8 cellular contexts compared by ENCODE assay signal in genomic region chr7:25098096-25099046, GRCh38. TPM values are rescaled to one million over a fixed set of nuclear protein-coding genes. Genes with fewer than 3 reads are reported as not detected.
DNase-seq lines count a peak whose midpoint lies in the region; ATAC-seq and TF ChIP-seq lines count a peak whose summit lies in the region.

No MANE protein-coding gene starts in this region.

- peak; percentile 91 for TF ChIP-seq CTCF in Calu3 (IDR thresholded peaks at IDR 0.05; ENCODE audit: unreplicated experiment)
- TF ChIP-seq CTCF in Loucy (conservative IDR thresholded peaks at IDR 0.05; ENCODE audit: low read length) = peak; percentile 97
- TF ChIP-seq CTCF in SK-N-SH (IDR thresholded peaks at IDR 0.05) = peak; percentile 100
- TF ChIP-seq CTCF in psoas muscle (IDR thresholded peaks at IDR 0.05) = peak; percentile 84

- H3K4me2 ChIP-seq in Loucy (ENCODE audit: low read depth, low read length, poor library complexity, severe bottlenecking) (no peak overlapping the region), SK-N-SH (no peak overlapping the region)

- no peak overlapping the region for H3K9ac ChIP-seq in Loucy (ENCODE audit: low read depth, low read length, poor library complexity, severe bottlenecking)
- no peak overlapping the region for H3K9ac ChIP-seq in SK-N-SH

- H3K27me3 ChIP-seq in Loucy (ENCODE audit: insufficient read depth, low read length, poor library complexity, severe bottlenecking) (no peaks in the 10 kb centered on the region), SK-N-SH (ENCODE audit: insufficient read depth) (no peaks in the 10 kb centered on the region), psoas muscle (ENCODE audit: insufficient read depth in 3 of 3, low read length in 2 of 3) (peaks cover 0 to 3% (median 0%) of the 10 kb centered on the region in 3 donors)

- H4K20me1 ChIP-seq in Loucy (ENCODE audit: insufficient read depth, low read length, poor library complexity, severe bottlenecking) (no peaks in the 10 kb centered on the region), SK-N-SH (ENCODE audit: insufficient read depth) (no peaks in the 10 kb centered on the region)

- intact Hi-C loops in Calu3 (cut with micrococcal nuclease; ENCODE audit: unreplicated experiment) (loop anchor here (1.0 to 10.0 kb wide), 4 partner anchors 214 to 696 kb away; no protein-coding TSS in a partner anchor), cardiac septum (cut with DNase I) (no loop called here), psoas muscle (cut with DNase I) (loop anchor here in 1 of 2 donors (5.0 to 10.0 kb wide), 2 partner anchors 114 to 286 kb away; partner anchors contain the start of gene OSBPL3), posterior vena cava (cut with DNase I) (loop anchor here in 1 of 2 donors (5.0 kb wide), 1 partner anchor 281 kb away; no protein-coding TSS in a partner anchor)

- H2AFZ ChIP-seq in Loucy (ENCODE audit: low read length) = 0 out of 2 replicates have a peak overlapping the region, but pooled peaks have one; percentile 3
- H2AFZ ChIP-seq in SK-N-SH (ENCODE audit: low read depth) = peak overlapping the region; percentile 24

- 18% methylated on average over 11 of the region's 11 CpGs for WGBS in SK-N-SH (ENCODE audit: low lambda C conversion rate)
- WGBS in psoas muscle, 3 donors = 28 to 32% (median 32%) methylated on average over 11 of the region's 11 CpGs

- no TSS peak for BruUV-seq in Calu3 (replicated peaks; lab: Mats Ljungman, UMichigan)

- H3K27me3 Mint-ChIP-seq in Calu3 (ENCODE audit: unreplicated experiment) = no peaks in the 10 kb centered on the region
- H3K27me3 Mint-ChIP-seq in activated naive CD8-positive, alpha-beta T cell treated with anti-CD3 and anti-CD28 coated beads for 36 hours = peaks cover 6% of the 10 kb centered on the region

- POLR2A ChIA-PET in SK-N-SH (lab: Yijun Ruan, JAX) = no interaction called here

- peak; percentile 90 for TF ChIP-seq RAD21 in SK-N-SH (IDR thresholded peaks at IDR 0.05; ENCODE audit: low read length)

- H3K4me1 ChIP-seq in Loucy (ENCODE audit: insufficient read depth, low read length, poor library complexity, severe bottlenecking) (peaks cover 3% of the 10 kb centered on the region), SK-N-SH (ENCODE audit: control insufficient read depth in 1 of 2, insufficient read depth in 2 of 2, low read depth in 1 of 2, low read length in 1 of 2) (peaks cover 0 to 3% of the 10 kb centered on the region in 2 experiments; a peak in 1 of 4 replicates), psoas muscle (no peaks in the 10 kb centered on the region)

- H3K9me3 Mint-ChIP-seq in Calu3 (ENCODE audit: low read depth, unreplicated experiment) = no peaks in the 10 kb centered on the region
- H3K9me3 Mint-ChIP-seq in activated naive CD8-positive, alpha-beta T cell treated with anti-CD3 and anti-CD28 coated beads for 36 hours = no peaks in the 10 kb centered on the region

- CTCF ChIA-PET in Calu3 (lab: Charles Lee) = interaction anchor here (0.6 to 2.2 kb wide), 6 partner anchors 27 to 430 kb away, joined by 3 to 12 read pairs (median 4); partner anchors contain the start of gene CYCS
- CTCF ChIA-PET in SK-N-SH (lab: Yijun Ruan, JAX) = interaction anchor here (0.6 to 14.5 kb wide), 103 partner anchors 9 to 1800 kb away, joined by 3 to 396 read pairs (median 4); partner anchors contain the start of genes CYCS, NPVF, OSBPL3 and PALS2

- no peak overlapping the region for H3K27ac ChIP-seq in SK-N-SH (ENCODE audit: low read depth in 2 of 2, low read length in 1 of 2)
- no peak overlapping the region for H3K27ac ChIP-seq in psoas muscle

- no peaks in the 10 kb centered on the region for H3K36me3 ChIP-seq in Loucy (ENCODE audit: insufficient read depth, low read length)
- H3K36me3 ChIP-seq in SK-N-SH (replicated peaks in 1 of 2; ENCODE audit: control insufficient read depth in 1 of 2, insufficient read depth in 2 of 2, low read length in 1 of 2) = no peaks in the 10 kb centered on the region
- no peaks in the 10 kb centered on the region for H3K36me3 ChIP-seq in psoas muscle (ENCODE audit: insufficient read depth in 1 of 2, low read depth in 1 of 2)

- no peak overlapping the region for H3K27ac Mint-ChIP-seq in Calu3 (ENCODE audit: unreplicated experiment)
- no peak overlapping the region for H3K27ac Mint-ChIP-seq in activated naive CD8-positive, alpha-beta T cell treated with anti-CD3 and anti-CD28 coated beads for 36 hours

- H3F3A ChIP-seq in Loucy (ENCODE audit: low read depth) (no peaks in the 10 kb centered on the region), SK-N-SH (replicated peaks; ENCODE audit: insufficient read depth) (no peaks in the 10 kb centered on the region)

- ATAC-seq in GM21529 (IDR thresholded peaks at IDR 0.05; ENCODE audit: unreplicated experiment) = peak; percentile 70
- ATAC-seq in psoas muscle = peak; percentile 58 to 77 (median 76)

- H3K4me3 ChIP-seq in Loucy (ENCODE audit: low read length, poor library complexity, severe bottlenecking) = no peak overlapping the region
- peak overlapping the region in 1 of 2 experiments; percentile 16; a peak in 1 of 4 replicates for H3K4me3 ChIP-seq in SK-N-SH (ENCODE audit: low read depth in 2 of 2, low read length in 1 of 2)
- no peak overlapping the region for H3K4me3 ChIP-seq in psoas muscle

- DNase-seq in Calu3 (peak; percentile 72), SK-N-SH (peak; percentile 80), cardiac septum (ENCODE audit: low spot score) (peak; percentile 81), psoas muscle (peak in 1 of 2 donors; percentile 25), posterior vena cava (ENCODE audit: low spot score) (no peak)
- peak; percentile 45 for DNase-seq in activated naive CD8-positive, alpha-beta T cell treated with anti-CD3 and anti-CD28 coated beads for 36 hours

- peaks cover 32% of the 10 kb centered on the region for H3K4me1 Mint-ChIP-seq in Calu3 (ENCODE audit: low read depth, unreplicated experiment)
- H3K4me1 Mint-ChIP-seq in activated naive CD8-positive, alpha-beta T cell treated with anti-CD3 and anti-CD28 coated beads for 36 hours = peaks cover 4% of the 10 kb centered on the region

- H3K9me3 ChIP-seq in Loucy (ENCODE audit: insufficient read depth, low read depth, low read length) (no peaks in the 10 kb centered on the region), SK-N-SH (no peaks in the 10 kb centered on the region), psoas muscle (no peaks in the 10 kb centered on the region)

- TF ChIP-seq EP300 in SK-N-SH (IDR thresholded peaks at IDR 0.05; ENCODE audit: borderline replicate concordance in 1 of 2, low read depth in 1 of 2, low read length in 1 of 2) = no peak

- H3K4me3 Mint-ChIP-seq in Calu3 (ENCODE audit: low read depth, unreplicated experiment) = no peak overlapping the region
- no peak overlapping the region for H3K4me3 Mint-ChIP-seq in activated naive CD8-positive, alpha-beta T cell treated with anti-CD3 and anti-CD28 coated beads for 36 hours

- H3K36me3 Mint-ChIP-seq in Calu3 (ENCODE audit: insufficient read depth, unreplicated experiment) = peaks cover 8% of the 10 kb centered on the region
- H3K36me3 Mint-ChIP-seq in activated naive CD8-positive, alpha-beta T cell treated with anti-CD3 and anti-CD28 coated beads for 36 hours = no peaks in the 10 kb centered on the region

- H3K79me2 ChIP-seq in Loucy (ENCODE audit: insufficient read depth, low read length) (no peaks in the 10 kb centered on the region), SK-N-SH (ENCODE audit: insufficient read depth) (no peaks in the 10 kb centered on the region)

- H3K9me2 ChIP-seq in Loucy (replicated peaks; ENCODE audit: low read depth, low read length) = no peaks in the 10 kb centered on the region
- no peaks in the 10 kb centered on the region for H3K9me2 ChIP-seq in SK-N-SH

TF ChIP-seq in SK-N-SH, 30 proteins besides CTCF, POLR2A, EP300 and RAD21:
- TF ChIP-seq MAX (IDR thresholded peaks at IDR 0.05; ENCODE audit: low read depth) (0 out of 2 replicates have a peak, but pooled peaks have one; percentile 38), SMC3 (IDR thresholded peaks at IDR 0.05; ENCODE audit: low read depth, low read length) (peak; percentile 77), CHD2 (IDR thresholded peaks at IDR 0.05; ENCODE audit: low read length, partially characterized antibody) (peak; percentile 59), MXI1 (IDR thresholded peaks at IDR 0.05; ENCODE audit: low read depth, low read length) (peak; percentile 79; the same call in 1 of the 2 replicates), RFX5 (IDR thresholded peaks at IDR 0.05; ENCODE audit: low read length) (peak; percentile 47; the same call in 1 of the 2 replicates), ZBTB33 (IDR thresholded peaks at IDR 0.05; ENCODE audit: borderline replicate concordance, low read depth) (no peak), FOXJ3 (CRISPR knock-in tag; IDR thresholded peaks at IDR 0.05) (no peak)

RNA-seq across cellular contexts. Expression of gene CYCS, which starts 26.7 kb away (rescaled TPM):
- 258 and 276 TPM in 2 replicates for total RNA-seq in Calu3 (2022)
- polyA plus RNA-seq in SK-N-SH (2012; rRNA removed) = 22.9 and 23.8 TPM in 2 replicates
- 39.2 and 65.4 TPM in 2 replicates for polyA plus RNA-seq in SK-N-SH (2012; cell fraction: cytosol; rRNA removed)
- polyA plus RNA-seq in SK-N-SH (2012; cell fraction: nucleus; rRNA removed) = 5.1 and 12.5 TPM in 2 replicates
- total RNA-seq in activated naive CD8-positive, alpha-beta T cell treated with anti-CD3 and anti-CD28 coated beads for 36 hours = 100 to 1,000 TPM; 393 to 409 TPM
- 494 TPM for total RNA-seq in cardiac septum
- total RNA-seq in psoas muscle = 100 to 1,000 TPM; 241 to 585 (median 322) TPM
- polyA plus RNA-seq in psoas muscle = 100 to 1,000 TPM; 331 to 646 (median 420) TPM
- total RNA-seq in posterior vena cava = 10 to 100 TPM; 77.7 to 81.4 TPM
